1 cellular context compared by ENCODE assay signal in genomic region chr11:78192223-78192719, GRCh38.
TF ChIP-seq lines count a peak whose summit lies in the region.

No MANE protein-coding gene starts in this region.

TF ChIP-seq in liver, 16 proteins besides CTCF, POLR2A, EP300 and RAD21 (continued from another document):
- TF ChIP-seq REST (IDR thresholded peaks at IDR 0.05) (peak; percentile 57), JUND (IDR thresholded peaks at IDR 0.05) (no peak), YY1 (IDR thresholded peaks at IDR 0.05) (peak; percentile 63), HNF4G (IDR thresholded peaks at IDR 0.05) (no peak), FOXA2 (IDR thresholded peaks at IDR 0.05) (no peak)
TF ChIP-seq in liver: peak in this region for 6.
